In the genomic region with DNA sequence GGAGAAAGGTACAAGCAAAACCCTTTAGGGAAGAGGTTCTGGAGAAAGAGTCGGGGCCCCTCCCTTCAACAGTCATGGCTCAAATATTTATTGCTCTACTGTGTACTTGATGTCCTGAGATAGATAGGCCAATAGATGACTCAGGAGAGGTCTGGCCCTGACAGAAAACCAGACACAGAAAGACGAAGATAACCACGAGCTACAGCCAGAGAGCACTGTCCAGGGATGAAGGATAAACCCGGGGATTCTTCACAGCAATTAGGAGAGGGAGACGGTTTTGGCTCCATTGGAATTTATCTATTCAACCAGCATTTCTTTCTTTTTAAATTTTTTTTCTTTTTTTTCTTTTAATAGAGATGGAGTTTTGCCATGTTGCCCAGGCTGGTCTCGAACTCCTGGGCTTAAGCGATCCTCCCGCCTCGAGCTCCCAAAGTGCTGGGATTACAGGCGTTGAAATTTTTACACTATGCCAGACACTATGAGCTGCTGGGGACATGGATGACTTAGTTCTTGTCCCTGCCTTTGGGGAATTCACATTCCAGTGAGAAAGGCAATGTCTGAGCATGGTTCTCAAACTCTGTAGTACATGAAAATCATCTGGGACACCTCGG, we compare ENCODE assay signal across 11 cellular contexts. TPM values are rescaled to one million over a fixed set of nuclear protein-coding genes. Genes with fewer than 3 reads are reported as not detected.
A peak's percentile ranks its signal among the peaks of the same experiment; 100 is the strongest.
DNase-seq lines count a peak whose midpoint lies in the region; ATAC-seq and TF ChIP-seq lines count a peak whose summit lies in the region.
"Had no signal": no experiment of that assay in that cellular context is flagged by ENCODE, and none has a peak within 500 bp of the region (broad histone marks: within the 10 kb centered on the region; RNA-seq: fewer than 3 reads in every experiment).

No MANE protein-coding gene starts in this region.

- no peak overlapping the region for H3K4me3 ChIP-seq in MG63
- no peak overlapping the region for H3K4me3 ChIP-seq in psoas muscle

- no peak overlapping the region for H3K4me3 Mint-ChIP-seq in Calu3 (ENCODE audit: low read depth, unreplicated experiment)
- H3K4me3 Mint-ChIP-seq: natural killer cell had no signal

- intact Hi-C loops in Calu3 (cut with micrococcal nuclease; ENCODE audit: unreplicated experiment): no loop called here
- intact Hi-C loops in psoas muscle (cut with DNase I): no loop called here

- peaks cover 23% of the 10 kb centered on the region for H3K4me1 Mint-ChIP-seq in Calu3 (ENCODE audit: low read depth, unreplicated experiment)

- no peaks in the 10 kb centered on the region for H3K27me3 ChIP-seq in MG63
- no peaks in the 10 kb centered on the region for H3K27me3 ChIP-seq in psoas muscle (ENCODE audit: insufficient read depth in 3 of 3, low read length in 2 of 3)

- 58 to 69% (median 62%) methylated on average over 11 of the region's 11 CpGs for WGBS in psoas muscle, 3 donors

- peak overlapping the region; percentile 66 for H3K27ac Mint-ChIP-seq in Calu3 (ENCODE audit: unreplicated experiment)

- no peaks in the 10 kb centered on the region for H3K27me3 Mint-ChIP-seq in Calu3 (ENCODE audit: unreplicated experiment)

- peaks cover 5% of the 10 kb centered on the region for H3K36me3 Mint-ChIP-seq in Calu3 (ENCODE audit: insufficient read depth, unreplicated experiment)
- H3K36me3 Mint-ChIP-seq: natural killer cell had no signal

- H3K4me1 ChIP-seq in psoas muscle: no peaks in the 10 kb centered on the region

- H3K9me3 Mint-ChIP-seq in Calu3 (ENCODE audit: low read depth, unreplicated experiment): no peaks in the 10 kb centered on the region
- H3K9me3 Mint-ChIP-seq: natural killer cell had no signal

- CTCF ChIA-PET in Calu3 (lab: Charles Lee): interaction anchor here (0.5 to 1.2 kb wide), 6 partner anchors 13 to 320 kb away, joined by 3 to 8 read pairs (median 4); no protein-coding TSS in a partner anchor

- ATAC-seq in psoas muscle: peak in 3 of 4 donors; percentile 74 to 83 (median 77)
- no peak for ATAC-seq in GM18907 (IDR thresholded peaks at IDR 0.05; ENCODE audit: unreplicated experiment)
- ATAC-seq: natural killer cell had no signal

- peak; percentile 36 for DNase-seq in Calu3
- peak; percentile 69 for DNase-seq in MG63
- DNase-seq in erythroblast (lab: John Stamatoyannopoulos, UW): peak; percentile 56 to 66
- DNase-seq in psoas muscle: no peak
- DNase-seq in DMS79 (lab: John Stamatoyannopoulos, UW): no peak
- no peak for DNase-seq in effector CD4-positive, alpha-beta T cell
- DNase-seq in C1 segment of cervical spinal cord (lab: John Stamatoyannopoulos, UW): no peak
- DNase-seq: natural killer cell, NCI-H2171 treated with DMSO at 0.1 percent for 48 hours had no signal

- no TSS peak for BruUV-seq in Calu3 (replicated peaks; lab: Mats Ljungman, UMichigan)

- H3K9me3 ChIP-seq in MG63: no peaks in the 10 kb centered on the region
- no peaks in the 10 kb centered on the region for H3K9me3 ChIP-seq in psoas muscle

- TF ChIP-seq CTCF in Calu3 (IDR thresholded peaks at IDR 0.05; ENCODE audit: unreplicated experiment) (no peak), psoas muscle (IDR thresholded peaks at IDR 0.05) (no peak)

- TF ChIP-seq POLR2A in erythroblast (IDR thresholded peaks at IDR 0.05; ENCODE audit: low read length): no peak

- no peaks in the 10 kb centered on the region for H3K36me3 ChIP-seq in MG63
- H3K36me3 ChIP-seq in psoas muscle (ENCODE audit: insufficient read depth in 1 of 2, low read depth in 1 of 2): no peaks in the 10 kb centered on the region

- H3K27ac ChIP-seq in psoas muscle: no peak overlapping the region

RNA-seq across cellular contexts. Expression of gene CIDEC, which starts 4.6 kb away (rescaled TPM):
- 0.71 and 1.3 TPM in 2 replicates for total RNA-seq in Calu3 (2022)
- not detected in 2 replicates for total RNA-seq in MG63 (2014; rRNA removed; shearing (Covaris generic); ENCODE audit: low replicate concordance)
- 1 to 10 TPM in 2 of 4 donors, under 1 TPM in 2; 0.75 to 3.3 (median 1.3) TPM for total RNA-seq in psoas muscle
- 10 to 100 TPM in 1 of 3 donors, 1 to 10 TPM in 2; 3.5 to 15.0 (median 4.4) TPM for polyA plus RNA-seq in psoas muscle
- total RNA-seq: glomerular endothelial cell, natural killer cell had no signal

RNA-seq across cellular contexts. Expression of gene JAGN1, which starts 5.8 kb away (rescaled TPM):
- total RNA-seq in Calu3 (2022) (32.4 and 34.2 TPM in 2 replicates), psoas muscle (10 to 100 TPM; 18.6 to 44.4 (median 29.5) TPM)
- total RNA-seq in MG63 (2014; rRNA removed; shearing (Covaris generic); ENCODE audit: low replicate concordance): 21.4 and 23.1 TPM in 2 replicates
- 10 to 100 TPM; 45.2 to 98.2 (median 64.9) TPM for polyA plus RNA-seq in psoas muscle

RNA-seq across cellular contexts. Expression of gene IL17RE, which starts 18.0 kb away (rescaled TPM):
- total RNA-seq in Calu3 (2022): 25.5 and 30.6 TPM in 2 replicates
- total RNA-seq in MG63 (2014; rRNA removed; shearing (Covaris generic); ENCODE audit: low replicate concordance): 0.30 TPM in 1 of 2 replicates, not detected in the other
- total RNA-seq in psoas muscle: under 1 TPM; 0.20 to 0.84 (median 0.59) TPM
- polyA plus RNA-seq in psoas muscle: 1 to 10 TPM in 1 of 3 donors, under 1 TPM in 2; 0.07 to 1.1 (median 0.86) TPM

RNA-seq across cellular contexts. Expression of gene IL17RC, which starts 32.2 kb away (rescaled TPM):
- total RNA-seq in Calu3 (2022) (19.1 and 24.7 TPM in 2 replicates), psoas muscle (10 to 100 TPM; 10.4 to 27.0 (median 20.5) TPM)
- 12.1 and 14.8 TPM in 2 replicates for total RNA-seq in MG63 (2014; rRNA removed; shearing (Covaris generic); ENCODE audit: low replicate concordance)
- 10 to 100 TPM; 10.8 to 21.9 (median 13.9) TPM for polyA plus RNA-seq in psoas muscle

RNA-seq across cellular contexts. Expression of gene RPUSD3, which starts 40.9 kb away (rescaled TPM):
- total RNA-seq in Calu3 (2022): 30.9 and 41.7 TPM in 2 replicates
- total RNA-seq in MG63 (2014; rRNA removed; shearing (Covaris generic); ENCODE audit: low replicate concordance): 34.8 and 42.9 TPM in 2 replicates
- 10 to 100 TPM; 39.7 to 49.4 (median 45.8) TPM for total RNA-seq in psoas muscle
- polyA plus RNA-seq in psoas muscle: 10 to 100 TPM; 55.2 to 64.2 (median 59.9) TPM

Comparison
In these comparisons a context has a peak if more than half of its experiments do, and no peak if none do; other contexts are left out.
1. DNase-seq: peak in Calu3 (single experiment), MG63 (single experiment) and erythroblast (2 of 2); none in psoas muscle (0 of 2), DMS79 (single experiment), effector CD4-positive, alpha-beta T cell (single experiment) and C1 segment of cervical spinal cord (0 of 14).
2. RNA of gene IL17RE, which starts 18.0 kb away (total RNA-seq): 25.5 to 30.6 TPM in Calu3; 0.20 to 0.84 TPM in psoas muscle and 0.30 TPM in MG63; every median in the first group is over 10 times any median in the second.